ENCODE assay signal across 16 cellular contexts in genomic region chr11:46235777-46236688, GRCh38. TPM values are rescaled to one million over a fixed set of nuclear protein-coding genes. Genes with fewer than 3 reads are reported as not detected.
DNase-seq lines count a peak whose midpoint lies in the region; ATAC-seq and TF ChIP-seq lines count a peak whose summit lies in the region.
"Had no signal": no experiment of that assay in that cellular context is flagged by ENCODE, and none has a peak within 500 bp of the region (broad histone marks: within the 10 kb centered on the region; RNA-seq: fewer than 3 reads in every experiment).

No MANE protein-coding gene starts in this region.

- no peak overlapping the region for H3K4me2 ChIP-seq in smooth muscle cell

- no peak overlapping the region for H2AFZ ChIP-seq in smooth muscle cell (ENCODE audit: low read depth)

- H3K27ac ChIP-seq in smooth muscle cell (ENCODE audit: low read depth) (peak overlapping the region; percentile 64), sigmoid colon (peak overlapping the region in 1 of 4 donors; percentile 87)
- H3K27ac ChIP-seq: SJCRH30 had no signal

- no peaks in the 10 kb centered on the region for H4K20me1 ChIP-seq in smooth muscle cell (ENCODE audit: low read depth)

- no peaks in the 10 kb centered on the region for H3K79me2 ChIP-seq in smooth muscle cell (ENCODE audit: low read depth)

- no peak for DNase-seq in activated T-cell treated with anti-CD3 and anti-CD28 coated beads, Interleukin-2, amount 50 U/mL, for 72 hours
- no peak for DNase-seq in activated T-cell treated with anti-CD3 and anti-CD28 coated beads, Interleukin-2, amount 50 U/mL, for 1 hour
- DNase-seq in NOMO-1 treated with DMSO at 0.1 percent for 48 hours (lab: John Stamatoyannopoulos, UW; ENCODE audit: unreplicated experiment) (peak; percentile 92), cardiac fibroblast (ENCODE audit: low read depth in 2 of 2) (peak; percentile 72 to 79), smooth muscle cell (lab: John Stamatoyannopoulos, UW; ENCODE audit: unreplicated experiment) (no peak), cerebellar cortex (ENCODE audit: low spot score) (no peak), sigmoid colon (no peak)
- DNase-seq: activated CD4-positive, alpha-beta T cell treated with anti-CD3 and anti-CD28 coated beads for 4 hours; foreskin melanocyte; NCI-H1048; NCI-H446 treated with DMSO at 0.1 percent for 48 hours; SJCRH30 had no signal

- no peaks in the 10 kb centered on the region for H3K9me3 ChIP-seq in smooth muscle cell (replicated peaks; ENCODE audit: low read depth)
- H3K9me3 ChIP-seq in sigmoid colon: no peaks in the 10 kb centered on the region
- H3K9me3 ChIP-seq: upper lobe of right lung had no signal

- intact Hi-C loops in sigmoid colon (cut with DNase I): loop anchor here (5.0 to 10.0 kb wide), 2 partner anchors 131 to 271 kb away; no protein-coding TSS in a partner anchor

- peaks cover 10% of the 10 kb centered on the region for H3F3A ChIP-seq in smooth muscle cell (ENCODE audit: low read depth)

- no peak for TF ChIP-seq CTCF in cardiac fibroblast (IDR thresholded peaks at IDR 0.05; ENCODE audit: low read depth, low read length)
- TF ChIP-seq CTCF in smooth muscle cell (IDR thresholded peaks at IDR 0.05; ENCODE audit: borderline replicate concordance, insufficient read depth, poor library complexity, severe bottlenecking): no peak
- no peak for TF ChIP-seq CTCF in sigmoid colon (IDR thresholded peaks at IDR 0.05)

- H3K4me3 Mint-ChIP-seq in activated T-cell treated with anti-CD3 and anti-CD28 coated beads, Interleukin-2, amount 50 U/mL, for 72 hours: peak overlapping the region; percentile 40 to 58

- no peaks in the 10 kb centered on the region for H3K27me3 ChIP-seq in smooth muscle cell (ENCODE audit: low read depth)
- no peaks in the 10 kb centered on the region for H3K27me3 ChIP-seq in sigmoid colon
- H3K27me3 ChIP-seq: upper lobe of right lung had no signal

- no peak overlapping the region for H3K9ac ChIP-seq in smooth muscle cell (ENCODE audit: low read depth)

- no peak for TF ChIP-seq EP300 in sigmoid colon (IDR thresholded peaks at IDR 0.05)

- H3K27me3 Mint-ChIP-seq in activated T-cell treated with anti-CD3 and anti-CD28 coated beads, Interleukin-2, amount 50 U/mL, for 72 hours (ENCODE audit: low read depth): peaks cover 26% of the 10 kb centered on the region

- H3K27ac Mint-ChIP-seq in activated T-cell treated with anti-CD3 and anti-CD28 coated beads, Interleukin-2, amount 50 U/mL, for 72 hours: peak overlapping the region; percentile 52

- H3K9me3 Mint-ChIP-seq in activated T-cell treated with anti-CD3 and anti-CD28 coated beads, Interleukin-2, amount 50 U/mL, for 72 hours: no peaks in the 10 kb centered on the region

- no peak for TF ChIP-seq POLR2A in sigmoid colon (IDR thresholded peaks at IDR 0.05)

- H3K4me3 ChIP-seq in cardiac fibroblast (replicated peaks in 1 of 2; ENCODE audit: low read depth in 2 of 2, low read length in 2 of 2) (no peak overlapping the region), smooth muscle cell (no peak overlapping the region), sigmoid colon (no peak overlapping the region)
- H3K4me3 ChIP-seq: SJCRH30, upper lobe of right lung had no signal

- H3K36me3 Mint-ChIP-seq in activated T-cell treated with anti-CD3 and anti-CD28 coated beads, Interleukin-2, amount 50 U/mL, for 72 hours (ENCODE audit: insufficient read depth in 2 of 2): peaks cover 0 to 4% of the 10 kb centered on the region in 2 donors

- no peak for ATAC-seq in activated T-cell treated with anti-CD3 and anti-CD28 coated beads, Interleukin-2, amount 50 U/mL, for 72 hours (replicated peaks in 1 of 2)
- no peak for ATAC-seq in HG03521 (IDR thresholded peaks at IDR 0.05; ENCODE audit: unreplicated experiment)

- peaks cover 31% of the 10 kb centered on the region for H3K4me1 ChIP-seq in smooth muscle cell (ENCODE audit: low read depth)
- H3K4me1 ChIP-seq in sigmoid colon: peaks cover 0 to 27% (median 26%) of the 10 kb centered on the region in 4 donors

- H3K36me3 ChIP-seq in smooth muscle cell (ENCODE audit: low read depth) (no peaks in the 10 kb centered on the region), sigmoid colon (no peaks in the 10 kb centered on the region)
- H3K36me3 ChIP-seq: SJCRH30, upper lobe of right lung had no signal

- 79% methylated on average over 1 of the region's 1 CpG for WGBS in smooth muscle cell (ENCODE audit: low lambda C conversion rate)
- 56 to 64% methylated on average over 1 of the region's 1 CpG for WGBS in sigmoid colon, 2 donors

- H3K4me1 Mint-ChIP-seq in activated T-cell treated with anti-CD3 and anti-CD28 coated beads, Interleukin-2, amount 50 U/mL, for 72 hours (ENCODE audit: low read depth): peaks cover 26% of the 10 kb centered on the region

RNA-seq across cellular contexts. Expression of gene CREB3L1, which starts 41.4 kb away (rescaled TPM):
- not detected for total RNA-seq in activated T-cell treated with anti-CD3 and anti-CD28 coated beads, Interleukin-2, amount 50 U/mL, for 72 hours
- total RNA-seq in smooth muscle cell: 49.1 and 63.3 TPM in 2 replicates
- 385 and 437 TPM in 2 replicates for polyA plus RNA-seq in smooth muscle cell
- 1 to 10 TPM in 3 of 4 donors, under 1 TPM in 1; 0.66 to 7.2 (median 2.6) TPM for total RNA-seq in sigmoid colon
- 10 to 100 TPM; 43.2 to 63.1 (median 44.7) TPM for polyA plus RNA-seq in sigmoid colon
- polyA plus RNA-seq: keratinocyte, neural cell had no signal

Comparison
In these comparisons a context has a peak if more than half of its experiments do, and no peak if none do; other contexts are left out.
1. DNase-seq: peak in NOMO-1 treated with DMSO at 0.1 percent for 48 hours (single experiment) and cardiac fibroblast (2 of 2); none in activated T-cell treated with anti-CD3 and anti-CD28 coated beads, Interleukin-2, amount 50 U/mL, for 72 hours (0 of 2), activated T-cell treated with anti-CD3 and anti-CD28 coated beads, Interleukin-2, amount 50 U/mL, for 1 hour (single experiment), smooth muscle cell (single experiment), cerebellar cortex (single experiment) and sigmoid colon (single experiment).